Comparison of ENCODE assay signal across 8 cellular contexts in the genomic region with DNA sequence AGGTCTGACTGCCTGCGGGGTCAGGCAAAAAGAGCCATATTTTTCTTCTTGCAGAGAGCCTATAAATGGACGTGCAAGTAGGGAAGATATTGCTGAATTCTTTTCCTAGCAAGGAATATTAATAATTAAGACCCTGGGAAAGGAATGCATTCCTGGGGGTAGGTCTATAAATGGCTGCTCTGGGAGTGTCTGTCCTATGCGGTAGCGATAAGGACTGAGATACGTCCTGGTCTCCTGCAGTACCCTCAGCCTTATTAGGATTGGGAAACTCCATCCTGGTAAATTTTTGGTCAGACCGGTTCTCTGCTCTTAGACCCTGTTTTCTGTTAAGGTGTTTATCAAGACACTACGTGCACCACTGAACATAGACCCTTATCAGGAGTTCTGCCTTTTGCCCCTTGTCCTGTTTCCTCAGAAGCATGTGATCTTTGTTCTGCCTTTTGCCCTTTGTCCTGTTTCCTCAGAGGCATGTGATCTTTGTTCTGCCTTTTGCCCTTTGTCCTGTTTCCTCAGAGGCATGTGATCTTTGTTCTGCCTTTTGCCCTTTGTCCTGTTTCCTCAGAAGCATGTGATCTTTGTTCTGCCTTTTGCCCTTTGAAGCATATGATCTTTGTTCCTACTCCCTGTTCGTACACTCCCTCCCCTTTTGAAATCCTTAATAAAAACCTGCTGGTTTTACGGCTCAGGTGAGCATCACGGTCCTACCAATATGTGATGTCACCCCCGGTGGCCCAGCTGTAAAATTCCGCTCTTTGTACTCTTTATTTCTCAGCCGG. TPM values are rescaled to one million over a fixed set of nuclear protein-coding genes. Genes with fewer than 3 reads are reported as not detected.
DNase-seq lines count a peak whose midpoint lies in the region; ATAC-seq and TF ChIP-seq lines count a peak whose summit lies in the region.
"Not testable (repeated sequence)": the region's sequence is repeated elsewhere in the genome, so short reads cannot be mapped to it uniquely, and the experiment has no call there.

No MANE protein-coding gene starts in this region.

- intact Hi-C loops in Caco-2 (cut with micrococcal nuclease; ENCODE audit: unreplicated experiment); spleen (cut with DNase I; ENCODE audit: low total_unique reads); upper lobe of right lung (cut with DNase I): not testable (repeated sequence)

- H3K9me3 ChIP-seq in Caco-2 (peaks cover 20% of the 10 kb centered on the region), spleen (peaks cover 0 to 18% (median 8%) of the 10 kb centered on the region in 8 donors)
- H3K9me3 ChIP-seq in Peyer's patch, upper lobe of right lung: not testable (repeated sequence)

- H3K27ac ChIP-seq in Peyer's patch (peak overlapping the region; percentile 30 to 99 (median 94)), caudate nucleus (ENCODE audit: low read depth, low read length) (peak overlapping the region; percentile 94), spleen (peak overlapping the region in 7 of 8 donors; percentile 4 to 100 (median 99)), upper lobe of right lung (peak overlapping the region; percentile 99)

- CTCF ChIA-PET in Caco-2 (lab: Charles Lee) = not testable (repeated sequence)

- DNase-seq in Caco-2 (peak in 1 of 2 experiments; percentile 40), immature natural killer cell (peak in 1 of 3 donors; percentile 19)
- DNase-seq in Peyer's patch; activated T-cell treated with anti-CD3 and anti-CD28 coated beads, Interleukin-2, amount 50 U/mL, for 4 hours; caudate nucleus (lab: John Stamatoyannopoulos, UW); spleen; upper lobe of right lung: not testable (repeated sequence)

- POLR2A ChIA-PET in Caco-2 (lab: Charles Lee) = not testable (repeated sequence)

- 88 to 91% (median 89%) methylated on average over 12 to 13 of the region's 13 CpGs for WGBS in spleen, 5 donors

- H3K27ac Mint-ChIP-seq in Caco-2 (ENCODE audit: unreplicated experiment) = peak overlapping the region; percentile 98
- H3K27ac Mint-ChIP-seq in immature natural killer cell = peak overlapping the region in 2 of 6 donors; percentile 30 to 49
- H3K27ac Mint-ChIP-seq in nephron = not testable (repeated sequence)

- not testable (repeated sequence) for H3K27me3 Mint-ChIP-seq in Caco-2 (ENCODE audit: insufficient read depth, unreplicated experiment); activated T-cell treated with anti-CD3 and anti-CD28 coated beads, Interleukin-2, amount 50 U/mL, for 4 hours (ENCODE audit: low read depth); nephron (ENCODE audit: low read depth)
- H3K27me3 Mint-ChIP-seq in immature natural killer cell (ENCODE audit: low read depth in 3 of 3) = peaks cover 5 to 18% (median 11%) of the 10 kb centered on the region in 3 donors

- H3K4me3 ChIP-seq in Caco-2 (ENCODE audit: low read depth, low read length); Peyer's patch: not testable (repeated sequence)
- H3K4me3 ChIP-seq in spleen (peak overlapping the region in 1 of 8 donors; percentile 86), upper lobe of right lung (peak overlapping the region; percentile 92)

- H3K27me3 ChIP-seq in Caco-2 (replicated peaks; ENCODE audit: control insufficient read depth, insufficient read depth, low read length); Peyer's patch; spleen (replicated peaks in 1 of 7); upper lobe of right lung: not testable (repeated sequence)

- TF ChIP-seq POLR2A in Peyer's patch (IDR thresholded peaks at IDR 0.05); spleen (IDR thresholded peaks at IDR 0.05): not testable (repeated sequence)

- not testable (repeated sequence) for TF ChIP-seq CTCF in Caco-2 (IDR thresholded peaks at IDR 0.05; ENCODE audit: insufficient read depth in 1 of 2, low read depth in 1 of 2, low read length in 1 of 2, severe bottlenecking in 1 of 2, unreplicated experiment in 1 of 2); nephron (IDR thresholded peaks at IDR 0.05; ENCODE audit: unreplicated experiment in 3 of 3); spleen (IDR thresholded peaks at IDR 0.05 in 8 of 11, conservative IDR thresholded peaks at IDR 0.05 in 3 of 11); upper lobe of right lung (IDR thresholded peaks at IDR 0.05)
- TF ChIP-seq CTCF in Peyer's patch (IDR thresholded peaks at IDR 0.05) = peak in 1 of 6 experiments; percentile 5

- H3K4me1 Mint-ChIP-seq in Caco-2 (ENCODE audit: low read depth, unreplicated experiment) (peaks cover 17% of the 10 kb centered on the region), immature natural killer cell (peaks cover 36 to 43% of the 10 kb centered on the region in 2 donors), nephron (peaks cover 40% of the 10 kb centered on the region)
- peaks cover 62% of the 10 kb centered on the region for H3K4me1 Mint-ChIP-seq in activated T-cell treated with anti-CD3 and anti-CD28 coated beads, Interleukin-2, amount 50 U/mL, for 4 hours (ENCODE audit: low read depth)

- not testable (repeated sequence) for ATAC-seq in activated T-cell treated with anti-CD3 and anti-CD28 coated beads, Interleukin-2, amount 50 U/mL, for 4 hours; upper lobe of right lung

- H3K4me3 Mint-ChIP-seq in Caco-2 (ENCODE audit: unreplicated experiment) = not testable (repeated sequence)
- peak overlapping the region; percentile 53 for H3K4me3 Mint-ChIP-seq in activated T-cell treated with anti-CD3 and anti-CD28 coated beads, Interleukin-2, amount 50 U/mL, for 4 hours
- H3K4me3 Mint-ChIP-seq in immature natural killer cell = peak overlapping the region in 4 of 5 donors; percentile 10 to 93 (median 40)
- H3K4me3 Mint-ChIP-seq in nephron = peak overlapping the region; percentile 50 to 73 (median 60)

- H3K36me3 Mint-ChIP-seq in Caco-2 (ENCODE audit: insufficient read depth, unreplicated experiment) (peaks cover 29% of the 10 kb centered on the region), immature natural killer cell (peaks cover under 1 to 12% (median 11%) of the 10 kb centered on the region in 3 donors), nephron (ENCODE audit: low read depth) (peaks cover 44% of the 10 kb centered on the region)
- peaks cover 13% of the 10 kb centered on the region for H3K36me3 Mint-ChIP-seq in activated T-cell treated with anti-CD3 and anti-CD28 coated beads, Interleukin-2, amount 50 U/mL, for 4 hours (ENCODE audit: insufficient read depth)

- not testable (repeated sequence) for H3K36me3 ChIP-seq in Caco-2 (ENCODE audit: control insufficient read depth, insufficient read depth, low read length); Peyer's patch; upper lobe of right lung
- peaks cover 0 to 15% (median 0%) of the 10 kb centered on the region in 6 donors for H3K36me3 ChIP-seq in spleen

- not testable (repeated sequence) for BruUV-seq in Caco-2 (replicated peaks; lab: Mats Ljungman, UMichigan)

- H3K9me3 Mint-ChIP-seq in Caco-2 (ENCODE audit: unreplicated experiment) (peaks cover 17% of the 10 kb centered on the region), nephron (peaks cover 20% of the 10 kb centered on the region)
- H3K9me3 Mint-ChIP-seq in activated T-cell treated with anti-CD3 and anti-CD28 coated beads, Interleukin-2, amount 50 U/mL, for 4 hours; immature natural killer cell: not testable (repeated sequence)

- peaks cover 19% of the 10 kb centered on the region for H3K4me1 ChIP-seq in Caco-2
- peaks cover 7 to 38% (median 9%) of the 10 kb centered on the region in 4 donors for H3K4me1 ChIP-seq in Peyer's patch
- peaks cover 16 to 51% (median 38%) of the 10 kb centered on the region in 6 donors for H3K4me1 ChIP-seq in spleen
- H3K4me1 ChIP-seq in upper lobe of right lung = peaks cover 59% of the 10 kb centered on the region

RNA-seq across cellular contexts. Expression of gene MGAT1, which starts 26.3 kb away (rescaled TPM):
- 80.1 and 82.5 TPM in 2 replicates for total RNA-seq in Caco-2 (2022)
- total RNA-seq in Peyer's patch = 100 to 1,000 TPM; 102 to 155 (median 144) TPM
- 10 to 100 TPM; 76.8 to 89.3 (median 85.0) TPM for total RNA-seq in activated T-cell treated with anti-CD3 and anti-CD28 coated beads, Interleukin-2, amount 50 U/mL, for 4 hours
- polyA plus RNA-seq in immature natural killer cell = 100 to 1,000 TPM; 220 to 241 (median 238) TPM
- 100 to 1,000 TPM; 182 to 270 (median 252) TPM for total RNA-seq in spleen
- 100 to 1,000 TPM in 1 of 3 donors, 10 to 100 TPM in 2; 61.2 to 164 (median 74.9) TPM for polyA plus RNA-seq in spleen
- 216 TPM for total RNA-seq in upper lobe of right lung

RNA-seq across cellular contexts. Expression of gene ZFP62, which starts 32.1 kb away (rescaled TPM):
- total RNA-seq in Caco-2 (2022) = 34.4 and 35.9 TPM in 2 replicates
- 10 to 100 TPM; 22.4 to 45.8 (median 36.4) TPM for total RNA-seq in Peyer's patch
- 10 to 100 TPM; 20.6 to 23.0 (median 22.4) TPM for total RNA-seq in activated T-cell treated with anti-CD3 and anti-CD28 coated beads, Interleukin-2, amount 50 U/mL, for 4 hours
- polyA plus RNA-seq in immature natural killer cell = 1 to 10 TPM; 7.4 to 9.8 (median 8.9) TPM
- total RNA-seq in spleen = 10 to 100 TPM; 26.0 to 31.5 (median 28.5) TPM
- 10 to 100 TPM; 20.2 to 27.2 (median 22.0) TPM for polyA plus RNA-seq in spleen
- 22.6 TPM for total RNA-seq in upper lobe of right lung
